Comparison of ENCODE assay signal across 10 cellular contexts in the genomic region with DNA sequence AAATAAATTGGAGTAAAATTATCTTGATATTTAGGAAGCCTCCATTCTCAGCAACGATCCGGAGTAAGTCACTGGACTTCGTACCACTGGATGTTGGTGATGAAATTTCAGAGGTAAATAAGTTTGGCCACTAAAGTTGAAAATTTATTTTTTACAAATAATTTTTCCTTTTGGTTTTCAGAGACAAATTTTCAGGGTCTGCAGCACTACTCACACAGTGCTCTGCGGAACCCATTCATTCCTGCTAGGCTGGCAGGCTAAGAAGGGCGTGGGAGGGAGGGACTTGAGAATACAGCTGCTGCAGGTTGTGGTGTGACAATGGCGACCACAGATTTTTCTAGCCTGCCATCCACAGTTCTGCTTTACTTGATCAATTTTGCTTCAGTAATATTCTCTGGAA. TPM values are rescaled to one million over a fixed set of nuclear protein-coding genes. Genes with fewer than 3 reads are reported as not detected.
DNase-seq lines count a peak whose midpoint lies in the region; ATAC-seq and TF ChIP-seq lines count a peak whose summit lies in the region.
"Had no signal": no experiment of that assay in that cellular context is flagged by ENCODE, and none has a peak within 500 bp of the region (broad histone marks: within the 10 kb centered on the region; RNA-seq: fewer than 3 reads in every experiment).

No MANE protein-coding gene starts in this region.

- no peak for TF ChIP-seq EP300 in transverse colon (IDR thresholded peaks at IDR 0.05; ENCODE audit: low read depth)

- H3K27ac Mint-ChIP-seq in glutamatergic neuron (ENCODE audit: unreplicated experiment) = peak overlapping the region; percentile 100
- H3K27ac Mint-ChIP-seq in immature natural killer cell = peak overlapping the region in 1 of 6 donors; percentile 99

- no peak overlapping the region for H3K4me3 ChIP-seq in transverse colon

- H3K4me1 ChIP-seq in transverse colon = peaks cover 3 to 28% (median 8%) of the 10 kb centered on the region in 4 donors
- H3K4me1 ChIP-seq: parathyroid adenoma had no signal

- no peak for ATAC-seq in GM21367 (IDR thresholded peaks at IDR 0.05; ENCODE audit: unreplicated experiment)

- 85 to 86% methylated on average over 6 of the region's 6 CpGs for WGBS in transverse colon (ENCODE audit: low coverage in 1 of 2), 2 donors

- no peaks in the 10 kb centered on the region for H3K9me3 ChIP-seq in transverse colon

- peaks cover 35% of the 10 kb centered on the region for H3K9me3 Mint-ChIP-seq in glutamatergic neuron (ENCODE audit: unreplicated experiment)
- H3K9me3 Mint-ChIP-seq in immature natural killer cell = no peaks in the 10 kb centered on the region

- no peak for TF ChIP-seq POLR2A in transverse colon (IDR thresholded peaks at IDR 0.05)

- peaks cover 5% of the 10 kb centered on the region for H3K27me3 ChIP-seq in transverse colon

- H3K36me3 ChIP-seq in transverse colon = peaks cover 0 to 7% (median 0%) of the 10 kb centered on the region in 4 donors

- no peak for TF ChIP-seq CTCF in glutamatergic neuron (IDR thresholded peaks at IDR 0.05; ENCODE audit: partially characterized antibody, unreplicated experiment)
- TF ChIP-seq CTCF in transverse colon (IDR thresholded peaks at IDR 0.05) = no peak

- H3K27me3 Mint-ChIP-seq in glutamatergic neuron (ENCODE audit: unreplicated experiment) (peaks cover 27% of the 10 kb centered on the region), immature natural killer cell (ENCODE audit: low read depth in 3 of 3) (peaks cover 11 to 15% (median 13%) of the 10 kb centered on the region in 3 donors)

- intact Hi-C loops in transverse colon (cut with DNase I; ENCODE audit: low total_unique reads) = no loop called here

- H3K27ac ChIP-seq in transverse colon = peak overlapping the region; percentile 97 to 98 (median 98)

- in situ Hi-C loops in transverse colon (cut with MboI; ENCODE audit: low pct_ligation_motif_present in 1 of 4, low pct_unique_long_range_greater_than_20kb in 1 of 4, low sequenced_read_pairs in 3 of 4) = no loop called here

- peak; percentile 11 for DNase-seq in activated CD8-positive, alpha-beta memory T cell treated with anti-CD3 and anti-CD28 coated beads for 24 hours
- DNase-seq in activated CD8-positive, alpha-beta memory T cell treated with anti-CD3 and anti-CD28 coated beads, Interleukin-2, amount 50 U/mL, for 48 hours = no peak
- peak; percentile 92 for DNase-seq in NCI-H748 (lab: John Stamatoyannopoulos, UW; ENCODE audit: unreplicated experiment)
- DNase-seq in glutamatergic neuron = peak; percentile 34
- DNase-seq in transverse colon = no peak
- no peak for DNase-seq in stimulated activated CD4-positive, alpha-beta T cell treated with anti-CD3 and anti-CD28 coated beads, Interleukin-1b, Interleukin-23, amount 100 ng/mL, for 48 hours
- no peak for DNase-seq in immature natural killer cell
- DNase-seq: activated effector memory CD4-positive, alpha-beta T cell treated with anti-CD3 and anti-CD28 coated beads, Interleukin-2, amount 50 U/mL, for 16 hours had no signal

- peak overlapping the region; percentile 99 for H3K4me3 Mint-ChIP-seq in glutamatergic neuron (ENCODE audit: unreplicated experiment)
- no peak overlapping the region for H3K4me3 Mint-ChIP-seq in immature natural killer cell

- H3K36me3 Mint-ChIP-seq in glutamatergic neuron (ENCODE audit: unreplicated experiment) = peaks cover 15% of the 10 kb centered on the region
- H3K36me3 Mint-ChIP-seq in immature natural killer cell = peaks cover 2 to 13% (median 6%) of the 10 kb centered on the region in 3 donors

- H3K4me1 Mint-ChIP-seq in glutamatergic neuron (ENCODE audit: low read depth, unreplicated experiment) (peaks cover 13% of the 10 kb centered on the region), immature natural killer cell (peaks cover 24 to 27% of the 10 kb centered on the region in 2 donors)

RNA-seq across cellular contexts. Expression of gene TUBA1A, which starts 1.4 kb away (rescaled TPM):
- 7,184 TPM for total RNA-seq in glutamatergic neuron (ENCODE audit: unreplicated experiment)
- 100 to 1,000 TPM in 2 of 4 donors, 10 to 100 TPM in 2; 77.1 to 201 (median 92.6) TPM for total RNA-seq in transverse colon
- 100 to 1,000 TPM; 157 to 209 (median 206) TPM for polyA plus RNA-seq in immature natural killer cell

RNA-seq across cellular contexts. Expression of gene TUBA1B, which starts 59.1 kb away (rescaled TPM):
- total RNA-seq in glutamatergic neuron (ENCODE audit: unreplicated experiment) (924 TPM), transverse colon (100 to 1,000 TPM; 219 to 390 (median 319) TPM)
- 100 to 1,000 TPM; 477 to 869 (median 576) TPM for polyA plus RNA-seq in immature natural killer cell

Comparison
In these comparisons a context has a peak if more than half of its experiments do, and no peak if none do; other contexts are left out.
1. DNase-seq: peak in activated CD8-positive, alpha-beta memory T cell treated with anti-CD3 and anti-CD28 coated beads for 24 hours (single experiment), NCI-H748 (single experiment) and glutamatergic neuron (single experiment); none in activated CD8-positive, alpha-beta memory T cell treated with anti-CD3 and anti-CD28 coated beads, Interleukin-2, amount 50 U/mL, for 48 hours (single experiment), transverse colon (single experiment), stimulated activated CD4-positive, alpha-beta T cell treated with anti-CD3 and anti-CD28 coated beads, Interleukin-1b, Interleukin-23, amount 100 ng/mL, for 48 hours (single experiment) and immature natural killer cell (0 of 3).
2. RNA of gene TUBA1A, which starts 1.4 kb away (total RNA-seq): 7,184 TPM in glutamatergic neuron (single experiment); 77.1 to 201 TPM in transverse colon; every median in the first group is over 10 times any median in the second.